17 cellular contexts compared by ENCODE assay signal in genomic region chr6:1839315-1839714, GRCh38.
DNase-seq lines count a peak whose midpoint lies in the region; TF ChIP-seq lines count a peak whose summit lies in the region.
"Had no signal": no experiment of that assay in that cellular context is flagged by ENCODE, and none has a peak within 500 bp of the region (broad histone marks: within the 10 kb centered on the region; RNA-seq: fewer than 3 reads in every experiment).

No MANE protein-coding gene starts in this region.

- H3K27ac ChIP-seq in esophagus squamous epithelium: no peak overlapping the region
- H3K27ac ChIP-seq: 22Rv1 had no signal

- H3K4me1 Mint-ChIP-seq in osteocyte (ENCODE audit: unreplicated experiment): peaks cover 45% of the 10 kb centered on the region

- H3K9me3 ChIP-seq in esophagus squamous epithelium: no peaks in the 10 kb centered on the region
- H3K9me3 ChIP-seq: BE2C had no signal

- TF ChIP-seq CTCF in osteocyte (IDR thresholded peaks at IDR 0.05): no peak
- TF ChIP-seq CTCF in esophagus squamous epithelium (IDR thresholded peaks at IDR 0.05): no peak

- TF ChIP-seq POLR2A in esophagus squamous epithelium (IDR thresholded peaks at IDR 0.05): no peak

- peak overlapping the region; percentile 78 for H3K27ac Mint-ChIP-seq in osteocyte (ENCODE audit: unreplicated experiment)
- H3K27ac Mint-ChIP-seq: CD4-positive, alpha-beta T cell had no signal

- no peaks in the 10 kb centered on the region for H3K27me3 Mint-ChIP-seq in osteocyte (ENCODE audit: unreplicated experiment)
- H3K27me3 Mint-ChIP-seq: CD4-positive, alpha-beta T cell had no signal

- H3K36me3 ChIP-seq in esophagus squamous epithelium: no peaks in the 10 kb centered on the region
- H3K36me3 ChIP-seq: BE2C had no signal

- 37 to 70% methylated on average over 1 of the region's 1 CpG for WGBS in esophagus squamous epithelium, 2 donors

- H3K36me3 Mint-ChIP-seq in osteocyte (ENCODE audit: unreplicated experiment): no peaks in the 10 kb centered on the region

- H3K4me3 ChIP-seq in esophagus squamous epithelium: no peak overlapping the region

- intact Hi-C loops in esophagus squamous epithelium (cut with DNase I): no loop called here

- H3K4me1 ChIP-seq in esophagus squamous epithelium: peaks cover 0 to 11% (median 0%) of the 10 kb centered on the region in 3 donors

- no peaks in the 10 kb centered on the region for H3K9me3 Mint-ChIP-seq in osteocyte (ENCODE audit: unreplicated experiment)
- H3K9me3 Mint-ChIP-seq: CD4-positive, alpha-beta T cell had no signal

- no peaks in the 10 kb centered on the region for H3K27me3 ChIP-seq in esophagus squamous epithelium
- H3K27me3 ChIP-seq: BE2C had no signal

- H3K4me3 Mint-ChIP-seq in osteocyte (ENCODE audit: unreplicated experiment): no peak overlapping the region
- H3K4me3 Mint-ChIP-seq: CD4-positive, alpha-beta T cell had no signal

- DNase-seq in NCI-H1417 (lab: John Stamatoyannopoulos, UW) (peak in 2 of 3 experiments; percentile 35 to 67), NCI-H1417 treated with DMSO at 0.1 percent for 48 hours (lab: John Stamatoyannopoulos, UW) (no peak), NCI-H2081 (lab: John Stamatoyannopoulos, UW) (peak; percentile 25 to 59), SHP77 treated with DMSO at 0.1 percent for 48 hours (lab: John Stamatoyannopoulos, UW) (peak; percentile 51), osteocyte (ENCODE audit: extremely low spot score, unreplicated experiment) (no peak), globus pallidus (ENCODE audit: low spot score) (no peak), esophagus squamous epithelium (lab: John Stamatoyannopoulos, UW) (no peak), COLO668 (lab: John Stamatoyannopoulos, UW; ENCODE audit: unreplicated experiment) (no peak)
- DNase-seq: BE2C; CD4-positive, alpha-beta T cell; DMS79; MV-4-11; NCI-H1436 treated with DMSO at 0.1 percent for 48 hours; NCI-H2107; NCI-H446; NCI-H82 had no signal

Comparison
In these comparisons a context has a peak if more than half of its experiments do, and no peak if none do; other contexts are left out.
1. DNase-seq: peak in NCI-H1417 (2 of 3), NCI-H2081 (2 of 2) and SHP77 treated with DMSO at 0.1 percent for 48 hours (single experiment); none in NCI-H1417 treated with DMSO at 0.1 percent for 48 hours (single experiment), osteocyte (single experiment), globus pallidus (single experiment), esophagus squamous epithelium (single experiment) and COLO668 (single experiment).